22 cellular contexts compared by ENCODE assay signal in genomic region chr1:209600541-209600940, GRCh38. TPM values are rescaled to one million over a fixed set of nuclear protein-coding genes. Genes with fewer than 3 reads are reported as not detected.
DNase-seq lines count a peak whose midpoint lies in the region; ATAC-seq and TF ChIP-seq lines count a peak whose summit lies in the region.
"Had no signal": no experiment of that assay in that cellular context is flagged by ENCODE, and none has a peak within 500 bp of the region (broad histone marks: within the 10 kb centered on the region; RNA-seq: fewer than 3 reads in every experiment).

No MANE protein-coding gene starts in this region.

- H3K27ac ChIP-seq in Peyer's patch, result no peak overlapping the region
- H3K27ac ChIP-seq: BLaER1 treated with 17β-estradiol and CSF1 and Interleukin-3, amounts not matched to agents 10 nM and 100 nM; KMS-11 had no signal

- no peaks in the 10 kb centered on the region for H3K9me3 ChIP-seq in Peyer's patch
- H3K9me3 ChIP-seq: BLaER1 treated with 17β-estradiol and CSF1 and Interleukin-3, amounts not matched to agents 10 nM and 100 nM had no signal

- TF ChIP-seq POLR2A in Peyer's patch (IDR thresholded peaks at IDR 0.05), result no peak

- H3K4me3 ChIP-seq in fibroblast of the aortic adventitia (ENCODE audit: low read depth, low read length), result no peak overlapping the region
- no peak overlapping the region for H3K4me3 ChIP-seq in Peyer's patch
- H3K4me3 ChIP-seq: BLaER1 treated with 17β-estradiol and CSF1 and Interleukin-3, amounts not matched to agents 10 nM and 100 nM; GM23338 had no signal

- peak; percentile 70 for DNase-seq in EH (ENCODE audit: low read depth)
- DNase-seq in HT1080 (ENCODE audit: low read depth), result peak; percentile 89
- peak; percentile 45 for DNase-seq in fibroblast of the aortic adventitia (ENCODE audit: low read depth)
- DNase-seq in Peyer's patch, result no peak
- DNase-seq in GDM1 (lab: John Stamatoyannopoulos, UW), result no peak
- no peak for DNase-seq in pons (ENCODE audit: low spot score)
- no peak for DNase-seq in stimulated activated naive CD4-positive, alpha-beta T cell (lab: John Stamatoyannopoulos, UW)
- DNase-seq: Calu3; CD8-positive, alpha-beta T cell; DMS53; MM.1S; NCI-H1092 treated with DMSO at 0.1 percent for 48 hours; NCI-H2081; NCI-H2171 treated with DMSO at 0.1 percent for 48 hours; SHP77 treated with DMSO at 0.1 percent for 48 hours had no signal

- ATAC-seq in SK-N-SH treated with all-trans-retinoic acid at 6 μM for 48 hours, result peak; percentile 74
- ATAC-seq: CD8-positive, alpha-beta T cell; GM23338; HCT116 had no signal

- no peaks in the 10 kb centered on the region for H3K27me3 ChIP-seq in Peyer's patch
- H3K27me3 ChIP-seq: BLaER1 treated with 17β-estradiol and CSF1 and Interleukin-3, amounts not matched to agents 10 nM and 100 nM had no signal

- TF ChIP-seq CTCF in fibroblast of the aortic adventitia (IDR thresholded peaks at IDR 0.05; ENCODE audit: insufficient read depth, low read length) (no peak), Peyer's patch (IDR thresholded peaks at IDR 0.05) (no peak)

- no peaks in the 10 kb centered on the region for H3K36me3 ChIP-seq in Peyer's patch
- H3K36me3 ChIP-seq: BLaER1 treated with 17β-estradiol and CSF1 and Interleukin-3, amounts not matched to agents 10 nM and 100 nM had no signal

- H3K4me1 ChIP-seq in Peyer's patch, result no peaks in the 10 kb centered on the region

TF ChIP-seq in SK-N-SH treated with all-trans-retinoic acid at 6 μM for 48 hours, 23 proteins besides CTCF, POLR2A, EP300 and RAD21:
- no peak for TF ChIP-seq ZNF8 (CRISPR knock-in tag; IDR thresholded peaks at IDR 0.05)

RNA-seq across cellular contexts. Expression of gene CAMK1G, which starts 17.0 kb away (rescaled TPM):
- total RNA-seq in HT1080 (2014; rRNA removed; shearing (Covaris generic)), result not detected in 2 replicates
- 0.05 and 0.13 TPM in 2 replicates for polyA plus RNA-seq in HT1080 (2015; cell fraction: cytosol; rRNA removed)
- not detected in 2 replicates for polyA plus RNA-seq in HT1080 (2015; cell fraction: nucleus; rRNA removed)
- total RNA-seq in fibroblast of the aortic adventitia (ENCODE audit: low replicate concordance), result 0.90 and 1.1 TPM in 2 replicates
- not detected for total RNA-seq in Peyer's patch
- total RNA-seq: Calu3; CD8-positive, alpha-beta T cell; NCI-H460 had no signal

RNA-seq across cellular contexts. Expression of gene LAMB3, which starts 51.7 kb away (rescaled TPM):
- 387 and 423 TPM in 2 replicates for total RNA-seq in HT1080 (2014; rRNA removed; shearing (Covaris generic))
- polyA plus RNA-seq in HT1080 (2015; cell fraction: cytosol; rRNA removed), result 327 and 332 TPM in 2 replicates
- 1,463 and 1,478 TPM in 2 replicates for polyA plus RNA-seq in HT1080 (2015; cell fraction: nucleus; rRNA removed)
- 5.9 and 10.3 TPM in 2 replicates for total RNA-seq in fibroblast of the aortic adventitia (ENCODE audit: low replicate concordance)
- total RNA-seq in Peyer's patch, result 100 to 1,000 TPM in 3 of 4 donors, 1 to 10 TPM in 1; 9.1 to 109 (median 104) TPM
- total RNA-seq: CD8-positive, alpha-beta T cell; G401 had no signal

Comparison
In these comparisons a context has a peak if more than half of its experiments do, and no peak if none do; other contexts are left out.
1. DNase-seq: peak in EH (single experiment), HT1080 (single experiment) and fibroblast of the aortic adventitia (single experiment); none in Peyer's patch (0 of 3), GDM1 (single experiment), pons (single experiment) and stimulated activated naive CD4-positive, alpha-beta T cell (0 of 6).